Comparison of ENCODE assay signal across 1 cellular context in the genomic region with DNA sequence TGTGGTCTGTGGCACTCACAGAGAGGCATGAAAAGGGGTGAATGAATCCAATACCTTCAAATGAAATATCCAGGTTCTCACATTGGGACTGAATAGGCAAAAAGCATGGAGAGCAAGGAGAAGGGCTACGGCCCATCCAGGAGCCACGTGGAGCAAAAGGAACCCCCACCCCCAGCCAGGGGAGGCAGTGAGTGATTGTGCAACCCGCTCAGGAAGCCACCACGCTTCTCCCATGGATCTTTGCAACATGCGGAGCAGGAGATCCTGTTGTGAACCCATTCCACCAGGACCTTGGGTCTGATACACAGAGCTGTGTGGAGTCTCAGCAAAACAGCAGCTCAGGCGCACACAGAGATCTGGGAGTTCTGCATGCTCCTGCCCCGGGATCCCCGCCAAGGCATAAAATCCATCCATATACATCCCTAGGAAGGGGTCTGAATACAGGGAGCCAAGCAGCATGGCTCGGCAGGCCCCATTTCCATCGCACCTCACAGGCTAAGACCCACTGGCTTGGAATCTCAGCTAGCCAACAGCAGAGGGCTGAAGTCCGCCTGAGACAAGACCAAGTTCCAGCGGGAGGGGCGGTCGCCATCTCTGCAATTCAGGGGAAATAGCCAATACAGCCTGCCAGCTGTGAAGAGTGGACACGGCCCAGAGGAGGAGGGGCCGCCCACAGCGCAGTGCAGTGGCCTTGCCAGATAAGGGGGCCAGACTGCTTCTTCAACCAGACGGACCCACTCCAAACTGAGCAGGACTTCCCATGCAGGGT.
TF ChIP-seq lines count a peak whose summit lies in the region.

No MANE protein-coding gene starts in this region.

TF ChIP-seq in WTC11, 78 proteins besides CTCF, POLR2A, EP300 and RAD21 (continued from another document):
- TF ChIP-seq ZNF263 (CRISPR knock-in tag; IDR thresholded peaks at IDR 0.05; ENCODE audit: low read depth) (no peak), PRRX2 (CRISPR knock-in tag; IDR thresholded peaks at IDR 0.05) (no peak), ZNF232 (CRISPR knock-in tag; IDR thresholded peaks at IDR 0.05) (no peak), ZNF396 (CRISPR knock-in tag; IDR thresholded peaks at IDR 0.05; ENCODE audit: borderline replicate concordance) (no peak), CBFB (CRISPR knock-in tag; IDR thresholded peaks at IDR 0.05; ENCODE audit: low read depth) (no peak), ATF1 (CRISPR knock-in tag; IDR thresholded peaks at IDR 0.05) (no peak), TEAD4 (CRISPR knock-in tag; IDR thresholded peaks at IDR 0.05) (no peak), ELF4 (CRISPR knock-in tag; IDR thresholded peaks at IDR 0.05; ENCODE audit: low read depth) (no peak), JUN (CRISPR knock-in tag; IDR thresholded peaks at IDR 0.05) (no peak), ZNF138 (CRISPR knock-in tag; conservative IDR thresholded peaks at IDR 0.05) (no peak)
- TF ChIP-seq, protein P1, sequence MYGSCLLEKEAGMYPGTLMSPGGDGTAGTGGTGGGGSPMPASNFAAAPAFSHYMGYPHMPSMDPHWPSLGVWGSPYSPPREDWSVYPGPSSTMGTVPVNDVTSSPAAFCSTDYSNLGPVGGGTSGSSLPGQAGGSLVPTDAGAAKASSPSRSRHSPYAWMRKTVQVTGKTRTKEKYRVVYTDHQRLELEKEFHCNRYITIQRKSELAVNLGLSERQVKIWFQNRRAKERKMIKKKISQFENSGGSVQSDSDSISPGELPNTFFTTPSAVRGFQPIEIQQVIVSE (CRISPR knock-in tag; IDR thresholded peaks at IDR 0.05; ENCODE audit: borderline replicate concordance), result no peak
